In the genomic region with DNA sequence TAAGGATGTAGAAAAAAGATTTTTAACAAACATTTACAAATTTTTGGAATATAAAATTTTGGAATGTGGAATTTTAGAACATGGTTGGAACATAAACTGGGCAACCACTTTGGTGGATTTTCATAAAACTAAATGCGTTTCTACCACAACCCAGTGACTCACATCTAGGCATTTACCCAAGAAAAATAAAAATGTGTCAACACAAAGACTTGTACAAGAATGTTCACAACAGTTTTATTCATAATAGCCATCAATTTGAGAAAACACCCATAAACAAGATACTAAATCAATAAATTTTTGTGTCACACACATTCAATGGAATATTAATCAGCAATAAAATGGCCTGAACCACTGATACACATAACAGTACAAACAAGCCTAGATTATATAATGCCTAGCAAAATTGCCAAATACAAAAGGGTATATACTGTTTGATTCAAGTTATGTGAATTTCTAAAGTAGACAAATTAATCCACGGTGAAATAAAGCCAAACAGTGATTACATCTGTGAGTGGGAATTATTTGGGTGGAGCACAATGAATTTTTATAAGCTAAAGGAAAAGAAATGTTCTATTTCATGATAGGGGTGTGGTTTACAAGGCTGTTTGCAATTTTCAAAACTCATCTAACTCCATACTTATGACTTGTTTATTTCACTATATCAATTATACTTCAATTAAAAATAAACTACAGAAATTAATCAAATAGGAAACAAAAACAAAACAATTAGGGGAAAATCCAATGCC, we compare ENCODE assay signal across 20 cellular contexts.
A peak's percentile ranks its signal among the peaks of the same experiment; 100 is the strongest.
DNase-seq lines count a peak whose midpoint lies in the region; ATAC-seq, FAIRE-seq and TF ChIP-seq lines count a peak whose summit lies in the region.
"Had no signal": no experiment of that assay in that cellular context is flagged by ENCODE, and none has a peak within 500 bp of the region (broad histone marks: within the 10 kb centered on the region; RNA-seq: fewer than 3 reads in every experiment).

No MANE protein-coding gene starts in this region.

- no peaks in the 10 kb centered on the region for H3K36me3 ChIP-seq in kidney (ENCODE audit: control insufficient read depth in 1 of 2, insufficient read depth in 2 of 2, low read length in 2 of 2)
- H3K36me3 ChIP-seq: thoracic aorta had no signal

- H3K9ac ChIP-seq in kidney (ENCODE audit: low read length in 2 of 2) = no peak overlapping the region
- H3K9ac ChIP-seq: SK-N-SH had no signal

- H3K9me3 ChIP-seq in kidney (ENCODE audit: control insufficient read depth in 1 of 2, low read length in 2 of 2) = no peaks in the 10 kb centered on the region
- H3K9me3 ChIP-seq: A549, SK-N-SH, thoracic aorta had no signal

- TF ChIP-seq CTCF in fibroblast of mammary gland (conservative IDR thresholded peaks at IDR 0.05; ENCODE audit: control insufficient read depth, insufficient read depth, low read depth, low read length) = no peak
- TF ChIP-seq CTCF in kidney (IDR thresholded peaks at IDR 0.05; ENCODE audit: borderline replicate concordance, extremely low read depth, insufficient read depth) = no peak

- DNase-seq in EL (peak; percentile 6), amniotic epithelial cell (ENCODE audit: low read depth) (peak; percentile 14), fibroblast of mammary gland (ENCODE audit: low read depth) (peak; percentile 48), sciatic nerve (ENCODE audit: low spot score) (no peak), head of caudate nucleus (no peak), kidney (no peak)
- DNase-seq in stimulated activated naive CD4-positive, alpha-beta T cell (lab: John Stamatoyannopoulos, UW) = no peak
- no peak for DNase-seq in activated effector memory CD4-positive, alpha-beta T cell treated with Interleukin-2 at 50 U/mL for 16 hours
- DNase-seq: activated CD4-positive, CD25-positive, alpha-beta regulatory T cell treated with anti-CD3 and anti-CD28 coated beads, Interleukin-2, amount 50 U/mL, for 72 hours; GOT3; NCI-H1105; SK-N-SH; stimulated activated CD4-positive, alpha-beta T cell treated with anti-CD3 and anti-CD28 coated beads, Interleukin-2, amount 100 ng/mL, for 48 hours; T-helper 9 cell had no signal

- FAIRE-seq in kidney (lab: Jason Lieb, UNC) = no peak
- FAIRE-seq: A549, colon, K562, keratinocyte had no signal

- ATAC-seq in sciatic nerve = peak; percentile 80
- ATAC-seq: A549, K562 had no signal

- H3K27ac ChIP-seq in kidney (ENCODE audit: low read depth in 2 of 2, low read length in 2 of 2) = no peak overlapping the region
- H3K27ac ChIP-seq: A549, HL-60, thoracic aorta had no signal

- intact Hi-C loops in sciatic nerve (cut with DNase I) = no loop called here
- intact Hi-C loops in head of caudate nucleus (cut with DNase I) = no loop called here
- intact Hi-C loops in kidney (cut with DNase I) = no loop called here

- no peak overlapping the region for H3K4me3 ChIP-seq in fibroblast of mammary gland (ENCODE audit: control insufficient read depth, low read depth, low read length)
- no peak overlapping the region for H3K4me3 ChIP-seq in kidney (ENCODE audit: low read length in 2 of 2)
- H3K4me3 ChIP-seq: A549, K562, thoracic aorta had no signal

- no peaks in the 10 kb centered on the region for H3K4me1 ChIP-seq in kidney (ENCODE audit: control insufficient read depth in 1 of 2, insufficient read depth in 1 of 2, low read depth in 1 of 2, low read length in 2 of 2)
- H3K4me1 ChIP-seq: A549 had no signal

Comparison
In these comparisons a context has a peak if more than half of its experiments do, and no peak if none do; other contexts are left out.
1. DNase-seq: peak in EL (single experiment), amniotic epithelial cell (single experiment) and fibroblast of mammary gland (single experiment); none in sciatic nerve (single experiment), stimulated activated naive CD4-positive, alpha-beta T cell (0 of 6), head of caudate nucleus (0 of 42), kidney (single experiment) and activated effector memory CD4-positive, alpha-beta T cell treated with Interleukin-2 at 50 U/mL for 16 hours (single experiment).